1 cellular context compared by ENCODE assay signal in genomic region chr3:184423567-184423966, GRCh38.
TF ChIP-seq lines count a peak whose summit lies in the region.

No MANE protein-coding gene starts in this region.

TF ChIP-seq in K562, 482 proteins besides CTCF, POLR2A, EP300 and RAD21:
- TF ChIP-seq PHB2 (IDR thresholded peaks at IDR 0.05; ENCODE audit: low read depth) (no peak), FOXK1 (CRISPR knock-in tag; IDR thresholded peaks at IDR 0.05; ENCODE audit: borderline replicate concordance) (no peak), ID3 (CRISPR knock-in tag; IDR thresholded peaks at IDR 0.05) (no peak), ID3 (tag; IDR thresholded peaks at IDR 0.05) (no peak), TFE3 (CRISPR knock-in tag; IDR thresholded peaks at IDR 0.05) (no peak), ZNF316 (IDR thresholded peaks at IDR 0.05) (peak; percentile 72; the same call in 1 of the 2 replicates), RCOR1 (IDR thresholded peaks at IDR 0.05; ENCODE audit: borderline replicate concordance in 1 of 2, low read depth in 2 of 2, low read length in 2 of 2) (no peak), OTX1 (CRISPR knock-in tag; IDR thresholded peaks at IDR 0.05) (no peak), DMBX1 (CRISPR knock-in tag; IDR thresholded peaks at IDR 0.05; ENCODE audit: borderline replicate concordance) (no peak), DACH1 (IDR thresholded peaks at IDR 0.05; ENCODE audit: partially characterized antibody) (no peak), MAFG (tag; conservative IDR thresholded peaks at IDR 0.05) (peak; percentile 28; the same call in 1 of the 2 replicates), PHF21A (IDR thresholded peaks at IDR 0.05; ENCODE audit: borderline replicate concordance, low read depth) (no peak), SMARCE1 (IDR thresholded peaks at IDR 0.05) (no peak), C11orf30 (IDR thresholded peaks at IDR 0.05; ENCODE audit: low read depth) (peak; percentile 66; the same call in 1 of the 2 replicates), NFRKB (IDR thresholded peaks at IDR 0.05; ENCODE audit: low read depth) (no peak), RBM39 (optimal IDR thresholded peaks at IDR 0.05; ENCODE audit: low read depth, low read length) (no peak), MYNN (IDR thresholded peaks at IDR 0.05) (no peak), MYNN (CRISPR knock-in tag; IDR thresholded peaks at IDR 0.05) (no peak), CBFA2T3 (IDR thresholded peaks at IDR 0.05) (no peak), NFE2 (IDR thresholded peaks at IDR 0.05; ENCODE audit: low read depth) (peak; percentile 58), CBFA2T2 (conservative IDR thresholded peaks at IDR 0.05) (no peak), CBX8 (IDR thresholded peaks at IDR 0.05; ENCODE audit: borderline replicate concordance, extremely low read depth, low read depth, low read length, poor library complexity, severe bottlenecking) (no peak), KHSRP (IDR thresholded peaks at IDR 0.05) (no peak), NR1H2 (CRISPR knock-in tag; IDR thresholded peaks at IDR 0.05) (no peak)
